10 cellular contexts compared by ENCODE assay signal in genomic region chr1:94081566-94082344, GRCh38. TPM values are rescaled to one million over a fixed set of nuclear protein-coding genes. Genes with fewer than 3 reads are reported as not detected.
DNase-seq lines count a peak whose midpoint lies in the region; ATAC-seq and TF ChIP-seq lines count a peak whose summit lies in the region.
"Had no signal": no experiment of that assay in that cellular context is flagged by ENCODE, and none has a peak within 500 bp of the region (broad histone marks: within the 10 kb centered on the region; RNA-seq: fewer than 3 reads in every experiment).

No MANE protein-coding gene starts in this region.

- intact Hi-C loops in vagina (cut with DNase I), result no loop called here

- WGBS in mesendoderm (ENCODE audit: extremely low coverage, insufficient coverage, low lambda C conversion rate), result no CpG with 5 or more reads among the region's 7 CpGs

- H3K4me3 ChIP-seq in fibroblast of lung (replicated peaks in 1 of 4; ENCODE audit: control extremely low read depth in 1 of 4, insufficient read depth in 1 of 4, low read depth in 3 of 4, low read length in 4 of 4), result no peak overlapping the region
- H3K4me3 ChIP-seq in vagina, result no peak overlapping the region
- no peak overlapping the region for H3K4me3 ChIP-seq in mesendoderm (ENCODE audit: low read length)

- H3K23ac ChIP-seq in mesendoderm (ENCODE audit: low read length), result no peak overlapping the region

- H3K9me3 ChIP-seq in fibroblast of lung (ENCODE audit: control insufficient read depth, insufficient read depth, low read depth, low read length), result no peaks in the 10 kb centered on the region
- no peaks in the 10 kb centered on the region for H3K9me3 ChIP-seq in vagina

- no peak overlapping the region for H2BK15ac ChIP-seq in mesendoderm (replicated peaks; ENCODE audit: low read depth)

- no peak overlapping the region for H4K5ac ChIP-seq in mesendoderm (ENCODE audit: low read length)

- H3K4ac ChIP-seq in mesendoderm (ENCODE audit: low read depth, low read length), result no peak overlapping the region

- no peak overlapping the region for H2AK5ac ChIP-seq in mesendoderm (ENCODE audit: low read length)

- ATAC-seq in SK-N-SH treated with all-trans-retinoic acid at 6 μM for 48 hours (peak; percentile 83), GM18511 (IDR thresholded peaks at IDR 0.05; ENCODE audit: unreplicated experiment) (no peak)
- ATAC-seq: natural killer cell had no signal

- no peak overlapping the region for H2BK5ac ChIP-seq in mesendoderm (ENCODE audit: low read length)

- H3K79me1 ChIP-seq in mesendoderm (ENCODE audit: low read length), result no peaks in the 10 kb centered on the region

- TF ChIP-seq CTCF in fibroblast of lung (conservative IDR thresholded peaks at IDR 0.05 in 1 of 2, IDR thresholded peaks at IDR 0.05 in 1 of 2; ENCODE audit: low read depth in 1 of 2, low read length in 2 of 2) (no peak), vagina (IDR thresholded peaks at IDR 0.05) (peak in 1 of 3 experiments; percentile 6)

- H3K27ac ChIP-seq in fibroblast of lung (ENCODE audit: insufficient read depth, low read length) (no peak overlapping the region), vagina (peak overlapping the region; percentile 1), mesendoderm (ENCODE audit: low read depth, low read length) (no peak overlapping the region)

- H3K79me2 ChIP-seq in fibroblast of lung (ENCODE audit: control insufficient read depth, insufficient read depth, low read length) (no peaks in the 10 kb centered on the region), mesendoderm (ENCODE audit: control insufficient read depth, insufficient read depth, low read length) (no peaks in the 10 kb centered on the region)

- no peaks in the 10 kb centered on the region for H4K20me1 ChIP-seq in fibroblast of lung (ENCODE audit: control insufficient read depth, extremely low read depth, insufficient read depth, low read length)

- H3K4me1 ChIP-seq in fibroblast of lung (ENCODE audit: control insufficient read depth, extremely low read depth, insufficient read depth, low read length), result peaks cover 2% of the 10 kb centered on the region
- H3K4me1 ChIP-seq in vagina, result peaks cover 4% of the 10 kb centered on the region
- no peaks in the 10 kb centered on the region for H3K4me1 ChIP-seq in mesendoderm (ENCODE audit: control insufficient read depth, low read depth, low read length)

- no peak overlapping the region for H3K56ac ChIP-seq in mesendoderm (ENCODE audit: low read length)

- no peak overlapping the region for H2AFZ ChIP-seq in fibroblast of lung (ENCODE audit: low read length)

- H3K36me3 ChIP-seq in fibroblast of lung (ENCODE audit: control insufficient read depth, insufficient read depth, low read length) (no peaks in the 10 kb centered on the region), vagina (no peaks in the 10 kb centered on the region), mesendoderm (ENCODE audit: control insufficient read depth, insufficient read depth, low read length) (no peaks in the 10 kb centered on the region)

- no peak overlapping the region for H3K18ac ChIP-seq in mesendoderm (ENCODE audit: low read length)

- no peak overlapping the region for H2BK120ac ChIP-seq in mesendoderm (ENCODE audit: low read depth, low read length)

- H3K27me3 ChIP-seq in fibroblast of lung (ENCODE audit: control insufficient read depth, insufficient read depth, low read length) (peaks cover 2% of the 10 kb centered on the region), vagina (no peaks in the 10 kb centered on the region), mesendoderm (ENCODE audit: insufficient read depth, low read length, poor library complexity) (no peaks in the 10 kb centered on the region)

- TF ChIP-seq POLR2A in vagina (IDR thresholded peaks at IDR 0.05), result no peak

- H3K4me2 ChIP-seq in fibroblast of lung (ENCODE audit: extremely low read depth, insufficient read depth, low read length), result no peak overlapping the region
- H3K4me2 ChIP-seq in mesendoderm (ENCODE audit: low read length), result no peak overlapping the region

- H3K9ac ChIP-seq in fibroblast of lung (ENCODE audit: insufficient read depth, low read length), result no peak overlapping the region
- H3K9ac ChIP-seq in mesendoderm (ENCODE audit: low read length), result no peak overlapping the region

- DNase-seq in NCI-H1694 treated with DMSO at 0.1 percent for 48 hours (lab: John Stamatoyannopoulos, UW) (peak; percentile 6), NCI-H1694 (lab: John Stamatoyannopoulos, UW) (no peak), fibroblast of lung (ENCODE audit: low read depth in 2 of 2) (peak; percentile 67 to 84), vagina (ENCODE audit: extremely low spot score in 2 of 2) (no peak), iPS-NIHi7 (ENCODE audit: extremely low spot score) (no peak), mesendoderm (no peak)
- DNase-seq: KBM-7, natural killer cell had no signal

- H4K8ac ChIP-seq in mesendoderm (ENCODE audit: low read depth, low read length), result no peak overlapping the region

TF ChIP-seq in SK-N-SH treated with all-trans-retinoic acid at 6 μM for 48 hours, 23 proteins besides CTCF, POLR2A, EP300 and RAD21:
- no peak for TF ChIP-seq ARNTL (CRISPR knock-in tag; IDR thresholded peaks at IDR 0.05; ENCODE audit: borderline replicate concordance, low read depth)
- TF ChIP-seq TSHZ2 (CRISPR knock-in tag; IDR thresholded peaks at IDR 0.05), result no peak
- TF ChIP-seq ZNF70 (CRISPR knock-in tag; IDR thresholded peaks at IDR 0.05), result no peak
- TF ChIP-seq CSRNP3 (CRISPR knock-in tag; IDR thresholded peaks at IDR 0.05), result no peak
- no peak for TF ChIP-seq ESRRG (CRISPR knock-in tag; IDR thresholded peaks at IDR 0.05)
- no peak for TF ChIP-seq POU6F1 (CRISPR knock-in tag; IDR thresholded peaks at IDR 0.05; ENCODE audit: borderline replicate concordance, low read depth)
- TF ChIP-seq ZNF8 (CRISPR knock-in tag; IDR thresholded peaks at IDR 0.05), result no peak
- no peak for TF ChIP-seq OSR1 (CRISPR knock-in tag; IDR thresholded peaks at IDR 0.05)
- TF ChIP-seq GLIS3 (CRISPR knock-in tag; IDR thresholded peaks at IDR 0.05), result no peak

RNA-seq across cellular contexts. Expression of gene ABCA4, which starts 39.2 kb away (rescaled TPM):
- 0.26 and 0.33 TPM in 2 replicates for total RNA-seq in fibroblast of lung
- 0.02 and 0.07 TPM in 2 replicates for polyA plus RNA-seq in fibroblast of lung
- polyA plus RNA-seq in fibroblast of lung (2012), result 0.01 and 0.22 TPM in 2 replicates
- polyA minus RNA-seq in fibroblast of lung (ENCODE audit: low replicate concordance), result 0.59 TPM in 1 of 2 replicates, not detected in the other
- 0.49 TPM for total RNA-seq in vagina
- 0.17 TPM for polyA plus RNA-seq in mesendoderm (2013, experiment 1 of 2)
- polyA plus RNA-seq in mesendoderm (2013, experiment 2 of 2), result 0.07 TPM

Comparison
In these comparisons a context has a peak if more than half of its experiments do, and no peak if none do; other contexts are left out.
1. DNase-seq: peak in NCI-H1694 treated with DMSO at 0.1 percent for 48 hours (single experiment) and fibroblast of lung (2 of 2); none in NCI-H1694 (single experiment), vagina (0 of 2), iPS-NIHi7 (single experiment) and mesendoderm (single experiment).